Comparison of ENCODE assay signal across 15 cellular contexts in genomic region chr1:157135646-157136045, GRCh38. TPM values are rescaled to one million over a fixed set of nuclear protein-coding genes. Genes with fewer than 3 reads are reported as not detected.
DNase-seq lines count a peak whose midpoint lies in the region; ATAC-seq and TF ChIP-seq lines count a peak whose summit lies in the region.
"Had no signal": no experiment of that assay in that cellular context is flagged by ENCODE, and none has a peak within 500 bp of the region (broad histone marks: within the 10 kb centered on the region; RNA-seq: fewer than 3 reads in every experiment).

No MANE protein-coding gene starts in this region.

- no peak for DNase-seq in stimulated activated naive CD8-positive, alpha-beta T cell treated with anti-CD3 and anti-CD28 coated beads, Interleukin-15, Interleukin-2, amounts not matched to agents 100 U/mL and 50 U/mL, for 24 hours
- peak; percentile 41 for DNase-seq in amniotic epithelial cell (ENCODE audit: low read depth)
- DNase-seq in lung (ENCODE audit: low spot score): peak; percentile 76
- DNase-seq in stimulated activated CD4-positive, alpha-beta T cell treated with anti-CD3 and anti-CD28 coated beads, Interleukin-1b, Interleukin-23, amount 100 ng/mL, for 48 hours: no peak
- no peak for DNase-seq in body of pancreas
- DNase-seq in substantia nigra (lab: John Stamatoyannopoulos, UW): no peak
- DNase-seq: activated CD4-positive, CD25-positive, alpha-beta regulatory T cell treated with anti-CD3 and anti-CD28 coated beads, Interleukin-2, amount 50 U/mL, for 72 hours; HCEC 1CT; NCI-H446; nephron progenitor cell; stimulated activated naive CD4-positive, alpha-beta T cell treated with Interleukin-2 at 50 U/mL for 16 hours had no signal

- H3K9me3 Mint-ChIP-seq in stimulated activated naive CD8-positive, alpha-beta T cell treated with anti-CD3 and anti-CD28 coated beads, Interleukin-15, Interleukin-2, amounts not matched to agents 100 ng/mL and 50 ng/mL, for 24 hours: no peaks in the 10 kb centered on the region
- H3K9me3 Mint-ChIP-seq: nephron progenitor cell had no signal

- H3K27ac ChIP-seq in lung (ENCODE audit: low read depth in 1 of 2, low read length in 1 of 2): no peak overlapping the region
- H3K27ac ChIP-seq in body of pancreas: no peak overlapping the region
- no peak overlapping the region for H3K27ac ChIP-seq in substantia nigra (ENCODE audit: low read depth, low read length, poor library complexity, severe bottlenecking)

- ATAC-seq in stimulated activated naive CD8-positive, alpha-beta T cell treated with anti-CD3 and anti-CD28 coated beads, Interleukin-15, Interleukin-2, amounts not matched to agents 100 U/mL and 50 U/mL, for 24 hours: no peak
- ATAC-seq in lung (ENCODE audit: insufficient read depth, low FRiP score) (peak; percentile 29), GM18867 (IDR thresholded peaks at IDR 0.05; ENCODE audit: unreplicated experiment) (no peak), body of pancreas (no peak)

- intact Hi-C loops in body of pancreas (cut with DNase I): no loop called here

- no peak for TF ChIP-seq CTCF in lung (IDR thresholded peaks at IDR 0.05; ENCODE audit: control extremely low read depth, extremely low read depth)
- TF ChIP-seq CTCF in body of pancreas (IDR thresholded peaks at IDR 0.05): no peak

- H3K4me1 Mint-ChIP-seq in stimulated activated naive CD8-positive, alpha-beta T cell treated with anti-CD3 and anti-CD28 coated beads, Interleukin-15, Interleukin-2, amounts not matched to agents 100 ng/mL and 50 ng/mL, for 24 hours (ENCODE audit: low read depth): peaks cover 79% of the 10 kb centered on the region

- no peaks in the 10 kb centered on the region for H3K27me3 ChIP-seq in lung (ENCODE audit: control insufficient read depth, insufficient read depth)
- H3K27me3 ChIP-seq in body of pancreas: no peaks in the 10 kb centered on the region

- H3K27me3 Mint-ChIP-seq in stimulated activated naive CD8-positive, alpha-beta T cell treated with anti-CD3 and anti-CD28 coated beads, Interleukin-15, Interleukin-2, amounts not matched to agents 100 ng/mL and 50 ng/mL, for 24 hours: no peaks in the 10 kb centered on the region

- peaks cover 2 to 16% of the 10 kb centered on the region in 2 donors for H3K4me1 ChIP-seq in lung (ENCODE audit: control insufficient read depth in 2 of 2, insufficient read depth in 2 of 2, low read length in 2 of 2)
- H3K4me1 ChIP-seq in body of pancreas: peaks cover 26% of the 10 kb centered on the region

- peaks cover 72% of the 10 kb centered on the region for H3K36me3 Mint-ChIP-seq in stimulated activated naive CD8-positive, alpha-beta T cell treated with anti-CD3 and anti-CD28 coated beads, Interleukin-15, Interleukin-2, amounts not matched to agents 100 ng/mL and 50 ng/mL, for 24 hours (ENCODE audit: low read depth)

- 43 to 70% methylated on average over 1 of the region's 1 CpG for WGBS in lung, 2 donors
- WGBS in body of pancreas, 2 donors: 45 to 60% methylated on average over 1 of the region's 1 CpG

- no peak overlapping the region for H3K4me3 ChIP-seq in lung
- H3K4me3 ChIP-seq in body of pancreas: no peak overlapping the region

- TF ChIP-seq POLR2A in body of pancreas (IDR thresholded peaks at IDR 0.05): no peak

- peak overlapping the region; percentile 99 for H3K4me3 Mint-ChIP-seq in stimulated activated naive CD8-positive, alpha-beta T cell treated with anti-CD3 and anti-CD28 coated beads, Interleukin-15, Interleukin-2, amounts not matched to agents 100 ng/mL and 50 ng/mL, for 24 hours

- H3K27ac Mint-ChIP-seq in stimulated activated naive CD8-positive, alpha-beta T cell treated with anti-CD3 and anti-CD28 coated beads, Interleukin-15, Interleukin-2, amounts not matched to agents 100 ng/mL and 50 ng/mL, for 24 hours: peak overlapping the region; percentile 93
- H3K27ac Mint-ChIP-seq: nephron progenitor cell had no signal

- H3K36me3 ChIP-seq in lung (ENCODE audit: control insufficient read depth in 2 of 2, insufficient read depth in 2 of 2, low read length in 2 of 2) (peaks cover 18 to 26% of the 10 kb centered on the region in 2 donors), body of pancreas (replicated peaks in 1 of 2; ENCODE audit: insufficient read depth in 1 of 2, low read depth in 2 of 2) (peaks cover 0 to 21% of the 10 kb centered on the region in 2 donors)

- no peaks in the 10 kb centered on the region for H3K9me3 ChIP-seq in lung (ENCODE audit: control insufficient read depth in 2 of 2, insufficient read depth in 1 of 2, low read length in 1 of 2)
- no peaks in the 10 kb centered on the region for H3K9me3 ChIP-seq in body of pancreas

RNA-seq across cellular contexts. Expression of gene ETV3, which starts 2.5 kb away (rescaled TPM):
- 10 to 100 TPM; 28.0 to 31.5 TPM for total RNA-seq in lung
- polyA plus RNA-seq in lung: 10 to 100 TPM in 1 of 2 donors, 1 to 10 TPM in 1; 7.9 to 10.6 TPM
- 10 to 100 TPM in 1 of 2 donors, 1 to 10 TPM in 1; 5.6 to 11.4 TPM for total RNA-seq in body of pancreas

RNA-seq across cellular contexts. Expression of gene ETV3L, which starts 36.0 kb away (rescaled TPM):
- total RNA-seq in lung (not detected), body of pancreas (not detected)
- under 1 TPM in 1 of 2 donors, not detected in 1; 0.05 TPM for polyA plus RNA-seq in lung
- total RNA-seq: endothelial cell of umbilical vein had no signal
- polyA plus RNA-seq: BJ, endothelial cell of umbilical vein had no signal

Comparison
In these comparisons a context has a peak if more than half of its experiments do, and no peak if none do; other contexts are left out.
1. DNase-seq: peak in amniotic epithelial cell (single experiment) and lung (single experiment); none in stimulated activated naive CD8-positive, alpha-beta T cell treated with anti-CD3 and anti-CD28 coated beads, Interleukin-15, Interleukin-2, amounts not matched to agents 100 U/mL and 50 U/mL, for 24 hours (single experiment), stimulated activated CD4-positive, alpha-beta T cell treated with anti-CD3 and anti-CD28 coated beads, Interleukin-1b, Interleukin-23, amount 100 ng/mL, for 48 hours (single experiment), body of pancreas (0 of 4) and substantia nigra (0 of 49).